In genomic region chr7:148999166-148999565, GRCh38 we compare ENCODE assay signal across 1 cellular context.
A peak's percentile ranks its signal among the peaks of the same experiment; 100 is the strongest.
TF ChIP-seq lines count a peak whose summit lies in the region.

No MANE protein-coding gene starts in this region.

TF ChIP-seq in K562, 482 proteins besides CTCF, POLR2A, EP300 and RAD21:
- peak; percentile 48 for TF ChIP-seq PRDM10 (IDR thresholded peaks at IDR 0.05; ENCODE audit: partially characterized antibody)
- no peak for TF ChIP-seq CBX8 (IDR thresholded peaks at IDR 0.05; ENCODE audit: borderline replicate concordance, extremely low read depth, low read depth, low read length, poor library complexity, severe bottlenecking)
